ENCODE assay signal across 7 cellular contexts in the genomic region with DNA sequence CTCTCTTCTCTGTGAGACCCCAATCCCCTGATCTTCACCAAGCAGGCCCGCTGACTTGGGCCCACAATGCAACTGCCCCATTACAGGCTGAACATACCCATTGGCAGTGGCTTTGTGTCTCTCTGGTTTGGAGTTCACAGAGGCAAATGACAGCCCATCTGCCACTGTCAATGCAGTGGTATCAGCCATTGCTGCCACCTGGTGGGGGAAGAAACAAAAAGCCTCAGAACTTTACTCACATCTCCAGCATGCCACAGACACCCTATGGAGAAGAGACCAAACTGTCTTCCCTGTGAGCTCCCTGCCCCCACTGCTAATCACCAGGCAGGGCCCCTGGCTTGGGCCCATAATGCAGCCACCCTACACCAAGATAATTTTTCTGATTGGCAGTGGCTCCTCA.
DNase-seq lines count a peak whose midpoint lies in the region; ATAC-seq and TF ChIP-seq lines count a peak whose summit lies in the region.

No MANE protein-coding gene starts in this region.

- H3K9me3 ChIP-seq in right lobe of liver = no peaks in the 10 kb centered on the region

- ATAC-seq in right lobe of liver = peak; percentile 47 to 81 (median 76)

- WGBS in right lobe of liver (ENCODE audit: insufficient coverage, low coverage, low lambda C conversion rate, missing lambda C conversion rate) = no CpG with 5 or more reads among the region's 1 CpG

- H3K27ac ChIP-seq in VCaP = no peak overlapping the region; the same call in 1 of the 2 replicates
- no peak overlapping the region for H3K27ac ChIP-seq in right lobe of liver

- H3K4me1 ChIP-seq in right lobe of liver = no peaks in the 10 kb centered on the region

- H3K4me3 ChIP-seq in GM12864 (ENCODE audit: low read depth, low read length) (no peak overlapping the region), right lobe of liver (no peak overlapping the region)

- intact Hi-C loops in right lobe of liver (cut with DNase I) = no loop called here

- H3K36me3 ChIP-seq in right lobe of liver = no peaks in the 10 kb centered on the region

- TF ChIP-seq CTCF in GM12864 (IDR thresholded peaks at IDR 0.05; ENCODE audit: low read depth, low read length, missing control alignments) (peak; percentile 31), VCaP (conservative IDR thresholded peaks at IDR 0.05) (peak; percentile 71), right lobe of liver (IDR thresholded peaks at IDR 0.05) (peak; percentile 32 to 53 (median 42))

- no peak for DNase-seq in GM12864 (ENCODE audit: low read depth)
- DNase-seq in HT1080 (ENCODE audit: low read depth) = peak; percentile 42
- peak in 1 of 3 donors; percentile 36 for DNase-seq in right lobe of liver
- no peak for DNase-seq in NCI-H510A (lab: John Stamatoyannopoulos, UW)
- no peak for DNase-seq in NCI-H446 treated with DMSO at 0.1 percent for 48 hours (lab: John Stamatoyannopoulos, UW)
- DNase-seq in NCI-H510A treated with DMSO at 0.1 percent for 48 hours (lab: John Stamatoyannopoulos, UW) = no peak

- TF ChIP-seq POLR2A in right lobe of liver (IDR thresholded peaks at IDR 0.05) = no peak

- no peaks in the 10 kb centered on the region for H3K27me3 ChIP-seq in right lobe of liver
